ENCODE assay signal across 24 cellular contexts in genomic region chr12:40207551-40207950, GRCh38. TPM values are rescaled to one million over a fixed set of nuclear protein-coding genes. Genes with fewer than 3 reads are reported as not detected.
DNase-seq lines count a peak whose midpoint lies in the region; ATAC-seq and TF ChIP-seq lines count a peak whose summit lies in the region.
"Had no signal": no experiment of that assay in that cellular context is flagged by ENCODE, and none has a peak within 500 bp of the region (broad histone marks: within the 10 kb centered on the region; RNA-seq: fewer than 3 reads in every experiment).

No MANE protein-coding gene starts in this region.

- H3K27ac Mint-ChIP-seq in CD14-positive monocyte = peak overlapping the region; percentile 88 to 99 (median 94)
- H3K27ac Mint-ChIP-seq in memory B cell = peak overlapping the region; percentile 70
- H3K27ac Mint-ChIP-seq: CD8-positive, alpha-beta T cell; HFFc6 had no signal

- DNase-seq in CD14-positive monocyte (ENCODE audit: low spot score) = peak; percentile 46
- peak; percentile 13 for DNase-seq in PC-3
- peak; percentile 98 for DNase-seq in epithelial cell of esophagus (ENCODE audit: low read depth)
- no peak for DNase-seq in memory B cell (ENCODE audit: low spot score in 2 of 2)
- no peak for DNase-seq in NCI-H1694 treated with DMSO at 0.1 percent for 48 hours (lab: John Stamatoyannopoulos, UW)
- DNase-seq in putamen (ENCODE audit: low spot score) = no peak
- DNase-seq in NCI-H524 (lab: John Stamatoyannopoulos, UW) = no peak
- DNase-seq: BE2C; Calu3; CD8-positive, alpha-beta T cell; EL; HFFc6; Karpas-422; MG63; NCI-H1092; NCI-H1436 treated with DMSO at 0.1 percent for 48 hours; NCI-H2029 treated with DMSO at 0.1 percent for 48 hours; NCI-H510A; NCI-H82; PC-9 had no signal

- intact Hi-C loops in CD14-positive monocyte (cut with micrococcal nuclease) = loop anchor here in 1 of 2 donors (5.0 kb wide), 1 partner anchor 50 kb away; no protein-coding TSS in a partner anchor
- intact Hi-C loops in PC-3 (cut with micrococcal nuclease) = no loop called here

- H2AFZ ChIP-seq in PC-3 (ENCODE audit: low read length) = no peak overlapping the region
- H2AFZ ChIP-seq: PC-9 had no signal

- H3K27me3 Mint-ChIP-seq in CD14-positive monocyte (ENCODE audit: low read depth in 3 of 3) = no peaks in the 10 kb centered on the region
- H3K27me3 Mint-ChIP-seq in memory B cell = no peaks in the 10 kb centered on the region
- H3K27me3 Mint-ChIP-seq: IgD-negative memory B cell had no signal

- BruUV-seq in PC-3 (replicated peaks; lab: Mats Ljungman, UMichigan) = no TSS peak

- TF ChIP-seq CTCF in CD14-positive monocyte (IDR thresholded peaks at IDR 0.05) = no peak
- TF ChIP-seq CTCF in PC-3 (conservative IDR thresholded peaks at IDR 0.05; ENCODE audit: low read depth, low read length) = no peak
- no peak for TF ChIP-seq CTCF in epithelial cell of esophagus (IDR thresholded peaks at IDR 0.05; ENCODE audit: insufficient read depth, low read depth, low read length, missing control alignments)

- H3K4me3 Mint-ChIP-seq in CD14-positive monocyte (no peak overlapping the region), memory B cell (no peak overlapping the region)
- H3K4me3 Mint-ChIP-seq: CD8-positive, alpha-beta T cell; HFFc6 had no signal

- no peak overlapping the region for H3K9ac ChIP-seq in PC-3 (ENCODE audit: low read length)

- POLR2A ChIA-PET in PC-3 (lab: Charles Lee; ENCODE audit: unreplicated experiment) = no interaction called here

- no peaks in the 10 kb centered on the region for H3K79me2 ChIP-seq in PC-3 (ENCODE audit: low read length)

- H3K27ac ChIP-seq in PC-3 (ENCODE audit: low read length) = no peak overlapping the region
- H3K27ac ChIP-seq: PC-9, SJSA1 had no signal

- CTCF ChIA-PET in PC-3 (lab: Charles Lee) = no interaction called here

- no peaks in the 10 kb centered on the region for H3K27me3 ChIP-seq in PC-3 (ENCODE audit: low read length)
- H3K27me3 ChIP-seq: BE2C, MG63, SJSA1 had no signal

- peaks cover 0 to 4% (median 2%) of the 10 kb centered on the region in 7 donors for H3K9me3 Mint-ChIP-seq in CD14-positive monocyte
- H3K9me3 Mint-ChIP-seq in memory B cell = no peaks in the 10 kb centered on the region
- H3K9me3 Mint-ChIP-seq: HFFc6, IgD-negative memory B cell had no signal

- ATAC-seq in PC-3 (no peak), memory B cell (ENCODE audit: low read depth) (no peak), GM18520 (IDR thresholded peaks at IDR 0.05; ENCODE audit: unreplicated experiment) (no peak)
- ATAC-seq: CD8-positive, alpha-beta T cell; GM12878 had no signal

- no peaks in the 10 kb centered on the region for H3K9me3 ChIP-seq in PC-3 (ENCODE audit: low read length)
- H3K9me3 ChIP-seq: BE2C, MG63, SJSA1 had no signal

- H3K4me3 ChIP-seq in PC-3 (ENCODE audit: low read length) (no peak overlapping the region), epithelial cell of esophagus (ENCODE audit: low read length) (no peak overlapping the region)
- H3K4me3 ChIP-seq: GM12878, MG63, PC-9, SJSA1 had no signal

- no peaks in the 10 kb centered on the region for H3K4me1 ChIP-seq in PC-3 (ENCODE audit: insufficient read depth, low read length)
- H3K4me1 ChIP-seq: BE2C, SJSA1 had no signal

- H3K4me1 Mint-ChIP-seq in CD14-positive monocyte (peaks cover 47% of the 10 kb centered on the region), memory B cell (peaks cover 26% of the 10 kb centered on the region)

- H3K36me3 ChIP-seq in PC-3 (ENCODE audit: low read depth, low read length) = no peaks in the 10 kb centered on the region
- H3K36me3 ChIP-seq: BE2C, MG63, SJSA1 had no signal

- H3F3A ChIP-seq in PC-3 (ENCODE audit: low read length, unreplicated experiment) = no peaks in the 10 kb centered on the region

- H3K9me2 ChIP-seq in PC-3 (replicated peaks; ENCODE audit: low read length) = no peaks in the 10 kb centered on the region

- no peaks in the 10 kb centered on the region for H3K36me3 Mint-ChIP-seq in CD14-positive monocyte
- H3K36me3 Mint-ChIP-seq in memory B cell = no peaks in the 10 kb centered on the region
- H3K36me3 Mint-ChIP-seq: CD8-positive, alpha-beta T cell; IgD-negative memory B cell had no signal

- H3K4me2 ChIP-seq in PC-3 (ENCODE audit: low read length) = no peak overlapping the region
- H3K4me2 ChIP-seq: PC-9 had no signal

- H4K20me1 ChIP-seq in PC-3 (ENCODE audit: low read length) = no peaks in the 10 kb centered on the region

RNA-seq across cellular contexts. Expression of gene LRRK2, which starts 17.2 kb away (rescaled TPM):
- polyA plus RNA-seq in CD14-positive monocyte = 10 to 100 TPM; 47.7 to 47.9 TPM
- 0.33 TPM in 1 of 2 replicates, not detected in the other for total RNA-seq in PC-3 (2014; rRNA removed)

Comparison
In these comparisons a context has a peak if more than half of its experiments do, and no peak if none do; other contexts are left out.
1. DNase-seq: peak in CD14-positive monocyte (single experiment), PC-3 (single experiment) and epithelial cell of esophagus (single experiment); none in memory B cell (0 of 2), NCI-H1694 treated with DMSO at 0.1 percent for 48 hours (single experiment), putamen (single experiment) and NCI-H524 (0 of 2).